ENCODE assay signal across 1 cellular context in the genomic region with DNA sequence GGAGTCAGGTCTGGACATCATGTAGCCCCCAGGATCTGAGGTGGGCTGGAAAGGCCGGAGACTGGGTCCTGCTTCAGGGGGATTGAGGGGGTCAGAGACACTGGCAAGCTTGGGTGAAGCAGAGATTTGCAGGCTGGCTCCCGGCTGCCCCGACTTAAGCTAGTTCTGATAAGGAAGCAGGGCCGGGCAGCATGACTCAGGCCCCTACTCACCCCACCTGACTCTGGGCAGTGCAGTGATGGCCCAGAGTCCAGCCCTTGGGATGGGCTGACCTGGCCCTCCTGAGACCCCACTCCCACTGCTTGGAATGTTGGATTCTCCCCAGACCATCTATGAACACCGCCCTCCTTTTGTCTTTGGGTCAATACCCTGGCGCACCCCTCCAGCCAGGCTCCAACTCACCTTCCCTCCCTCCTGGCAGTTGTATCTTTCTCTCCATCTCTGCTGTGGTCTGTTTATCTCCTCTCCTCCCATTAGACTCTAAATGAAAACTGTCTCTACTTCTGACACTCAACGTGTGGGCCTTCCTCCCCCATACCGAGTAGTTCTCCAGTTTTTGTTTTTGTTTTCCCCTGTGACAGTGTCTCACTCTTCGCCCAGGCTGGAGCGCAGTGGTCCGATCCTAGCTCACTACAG.
A peak's percentile ranks its signal among the peaks of the same experiment; 100 is the strongest.
TF ChIP-seq lines count a peak whose summit lies in the region.

No MANE protein-coding gene starts in this region.

TF ChIP-seq in HEK293, 187 proteins besides CTCF, POLR2A, EP300 and RAD21 (continued from another document and continues in another):
- TF ChIP-seq, protein P1, sequence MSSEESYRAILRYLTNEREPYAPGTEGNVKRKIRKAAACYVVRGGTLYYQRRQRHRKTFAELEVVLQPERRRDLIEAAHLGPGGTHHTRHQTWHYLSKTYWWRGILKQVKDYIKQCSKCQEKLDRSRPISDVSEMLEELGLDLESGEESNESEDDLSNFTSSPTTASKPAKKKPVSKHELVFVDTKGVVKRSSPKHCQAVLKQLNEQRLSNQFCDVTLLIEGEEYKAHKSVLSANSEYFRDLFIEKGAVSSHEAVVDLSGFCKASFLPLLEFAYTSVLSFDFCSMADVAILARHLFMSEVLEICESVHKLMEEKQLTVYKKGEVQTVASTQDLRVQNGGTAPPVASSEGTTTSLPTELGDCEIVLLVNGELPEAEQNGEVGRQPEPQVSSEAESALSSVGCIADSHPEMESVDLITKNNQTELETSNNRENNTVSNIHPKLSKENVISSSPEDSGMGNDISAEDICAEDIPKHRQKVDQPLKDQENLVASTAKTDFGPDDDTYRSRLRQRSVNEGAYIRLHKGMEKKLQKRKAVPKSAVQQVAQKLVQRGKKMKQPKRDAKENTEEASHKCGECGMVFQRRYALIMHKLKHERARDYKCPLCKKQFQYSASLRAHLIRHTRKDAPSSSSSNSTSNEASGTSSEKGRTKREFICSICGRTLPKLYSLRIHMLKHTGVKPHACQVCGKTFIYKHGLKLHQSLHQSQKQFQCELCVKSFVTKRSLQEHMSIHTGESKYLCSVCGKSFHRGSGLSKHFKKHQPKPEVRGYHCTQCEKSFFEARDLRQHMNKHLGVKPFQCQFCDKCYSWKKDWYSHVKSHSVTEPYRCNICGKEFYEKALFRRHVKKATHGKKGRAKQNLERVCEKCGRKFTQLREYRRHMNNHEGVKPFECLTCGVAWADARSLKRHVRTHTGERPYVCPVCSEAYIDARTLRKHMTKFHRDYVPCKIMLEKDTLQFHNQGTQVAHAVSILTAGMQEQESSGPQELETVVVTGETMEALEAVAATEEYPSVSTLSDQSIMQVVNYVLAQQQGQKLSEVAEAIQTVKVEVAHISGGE (tag by site-specific recombination; conservative IDR thresholded peaks at IDR 0.05; ENCODE audit: low read depth): no peak
- TF ChIP-seq, protein P2, sequence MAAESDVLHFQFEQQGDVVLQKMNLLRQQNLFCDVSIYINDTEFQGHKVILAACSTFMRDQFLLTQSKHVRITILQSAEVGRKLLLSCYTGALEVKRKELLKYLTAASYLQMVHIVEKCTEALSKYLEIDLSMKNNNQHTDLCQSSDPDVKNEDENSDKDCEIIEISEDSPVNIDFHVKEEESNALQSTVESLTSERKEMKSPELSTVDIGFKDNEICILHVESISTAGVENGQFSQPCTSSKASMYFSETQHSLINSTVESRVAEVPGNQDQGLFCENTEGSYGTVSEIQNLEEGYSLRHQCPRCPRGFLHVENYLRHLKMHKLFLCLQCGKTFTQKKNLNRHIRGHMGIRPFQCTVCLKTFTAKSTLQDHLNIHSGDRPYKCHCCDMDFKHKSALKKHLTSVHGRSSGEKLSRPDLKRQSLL (tag by site-specific recombination; IDR thresholded peaks at IDR 0.05): no peak
- TF ChIP-seq, protein P3, sequence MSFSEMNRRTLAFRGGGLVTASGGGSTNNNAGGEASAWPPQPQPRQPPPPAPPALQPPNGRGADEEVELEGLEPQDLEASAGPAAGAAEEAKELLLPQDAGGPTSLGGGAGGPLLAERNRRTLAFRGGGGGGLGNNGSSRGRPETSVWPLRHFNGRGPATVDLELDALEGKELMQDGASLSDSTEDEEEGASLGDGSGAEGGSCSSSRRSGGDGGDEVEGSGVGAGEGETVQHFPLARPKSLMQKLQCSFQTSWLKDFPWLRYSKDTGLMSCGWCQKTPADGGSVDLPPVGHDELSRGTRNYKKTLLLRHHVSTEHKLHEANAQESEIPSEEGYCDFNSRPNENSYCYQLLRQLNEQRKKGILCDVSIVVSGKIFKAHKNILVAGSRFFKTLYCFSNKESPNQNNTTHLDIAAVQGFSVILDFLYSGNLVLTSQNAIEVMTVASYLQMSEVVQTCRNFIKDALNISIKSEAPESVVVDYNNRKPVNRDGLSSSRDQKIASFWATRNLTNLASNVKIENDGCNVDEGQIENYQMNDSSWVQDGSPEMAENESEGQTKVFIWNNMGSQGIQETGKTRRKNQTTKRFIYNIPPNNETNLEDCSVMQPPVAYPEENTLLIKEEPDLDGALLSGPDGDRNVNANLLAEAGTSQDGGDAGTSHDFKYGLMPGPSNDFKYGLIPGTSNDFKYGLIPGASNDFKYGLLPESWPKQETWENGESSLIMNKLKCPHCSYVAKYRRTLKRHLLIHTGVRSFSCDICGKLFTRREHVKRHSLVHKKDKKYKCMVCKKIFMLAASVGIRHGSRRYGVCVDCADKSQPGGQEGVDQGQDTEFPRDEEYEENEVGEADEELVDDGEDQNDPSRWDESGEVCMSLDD (tag by site-specific recombination; IDR thresholded peaks at IDR 0.05): no peak
- TF ChIP-seq, protein P4, sequence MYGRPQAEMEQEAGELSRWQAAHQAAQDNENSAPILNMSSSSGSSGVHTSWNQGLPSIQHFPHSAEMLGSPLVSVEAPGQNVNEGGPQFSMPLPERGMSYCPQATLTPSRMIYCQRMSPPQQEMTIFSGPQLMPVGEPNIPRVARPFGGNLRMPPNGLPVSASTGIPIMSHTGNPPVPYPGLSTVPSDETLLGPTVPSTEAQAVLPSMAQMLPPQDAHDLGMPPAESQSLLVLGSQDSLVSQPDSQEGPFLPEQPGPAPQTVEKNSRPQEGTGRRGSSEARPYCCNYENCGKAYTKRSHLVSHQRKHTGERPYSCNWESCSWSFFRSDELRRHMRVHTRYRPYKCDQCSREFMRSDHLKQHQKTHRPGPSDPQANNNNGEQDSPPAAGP (tag by site-specific recombination; IDR thresholded peaks at IDR 0.05): 0 out of 2 replicates have a peak, but pooled peaks have one; percentile 29
- TF ChIP-seq ZNF544 (tag by site-specific recombination; IDR thresholded peaks at IDR 0.05) (no peak), TRIM28 (IDR thresholded peaks at IDR 0.05; ENCODE audit: borderline replicate concordance, low read length) (no peak), ZNF184 (tag by site-specific recombination; IDR thresholded peaks at IDR 0.05) (no peak), ZNF366 (tag by site-specific recombination; conservative IDR thresholded peaks at IDR 0.05) (0 out of 2 replicates have a peak, but pooled peaks have one; percentile 25), ZNF76 (tag by site-specific recombination; IDR thresholded peaks at IDR 0.05; ENCODE audit: borderline replicate concordance, low read depth) (no peak), ZNF560 (tag by site-specific recombination; IDR thresholded peaks at IDR 0.05; ENCODE audit: borderline replicate concordance) (no peak), ZNF600 (tag by site-specific recombination; IDR thresholded peaks at IDR 0.05) (0 out of 2 replicates have a peak, but pooled peaks have one; percentile 40), ZNF791 (tag by site-specific recombination; IDR thresholded peaks at IDR 0.05) (no peak), ZNF292 (tag by site-specific recombination; IDR thresholded peaks at IDR 0.05; ENCODE audit: borderline replicate concordance, low read depth) (no peak), ZNF114 (tag by site-specific recombination; IDR thresholded peaks at IDR 0.05) (no peak), ZNF202 (tag by site-specific recombination; IDR thresholded peaks at IDR 0.05; ENCODE audit: borderline replicate concordance) (no peak), ZNF768 (tag by site-specific recombination; IDR thresholded peaks at IDR 0.05) (no peak), ZNF701 (tag by site-specific recombination; IDR thresholded peaks at IDR 0.05) (no peak), ZNF654 (tag by site-specific recombination; IDR thresholded peaks at IDR 0.05; ENCODE audit: low read depth) (no peak), ZNF354C (tag by site-specific recombination; IDR thresholded peaks at IDR 0.05; ENCODE audit: borderline replicate concordance, low read depth) (no peak), ZFHX2 (tag by site-specific recombination; conservative IDR thresholded peaks at IDR 0.05) (peak; percentile 31; the same call in 1 of the 2 replicates), ZNF311 (tag by site-specific recombination; IDR thresholded peaks at IDR 0.05; ENCODE audit: borderline replicate concordance) (no peak), WT1 (tag by site-specific recombination; IDR thresholded peaks at IDR 0.05) (no peak), ZNF211 (tag by site-specific recombination; IDR thresholded peaks at IDR 0.05; ENCODE audit: low read depth) (no peak), KLF9 (tag by site-specific recombination; IDR thresholded peaks at IDR 0.05; ENCODE audit: low read depth) (no peak), ZNF350 (tag by site-specific recombination; IDR thresholded peaks at IDR 0.05) (no peak), TCF7L2 (IDR thresholded peaks at IDR 0.05; ENCODE audit: borderline replicate concordance, low read depth, low read length) (no peak), ZNF530 (tag by site-specific recombination; IDR thresholded peaks at IDR 0.05; ENCODE audit: low read depth) (no peak), EGR2 (tag by site-specific recombination; IDR thresholded peaks at IDR 0.05; ENCODE audit: low read depth) (peak; percentile 59), ZNF433 (tag by site-specific recombination; IDR thresholded peaks at IDR 0.05; ENCODE audit: low read depth) (no peak), ZNF426 (tag by site-specific recombination; IDR thresholded peaks at IDR 0.05) (no peak), ZBTB8A (tag by site-specific recombination; IDR thresholded peaks at IDR 0.05) (no peak), ZBTB20 (tag by site-specific recombination; IDR thresholded peaks at IDR 0.05) (no peak)
- TF ChIP-seq, protein P5, sequence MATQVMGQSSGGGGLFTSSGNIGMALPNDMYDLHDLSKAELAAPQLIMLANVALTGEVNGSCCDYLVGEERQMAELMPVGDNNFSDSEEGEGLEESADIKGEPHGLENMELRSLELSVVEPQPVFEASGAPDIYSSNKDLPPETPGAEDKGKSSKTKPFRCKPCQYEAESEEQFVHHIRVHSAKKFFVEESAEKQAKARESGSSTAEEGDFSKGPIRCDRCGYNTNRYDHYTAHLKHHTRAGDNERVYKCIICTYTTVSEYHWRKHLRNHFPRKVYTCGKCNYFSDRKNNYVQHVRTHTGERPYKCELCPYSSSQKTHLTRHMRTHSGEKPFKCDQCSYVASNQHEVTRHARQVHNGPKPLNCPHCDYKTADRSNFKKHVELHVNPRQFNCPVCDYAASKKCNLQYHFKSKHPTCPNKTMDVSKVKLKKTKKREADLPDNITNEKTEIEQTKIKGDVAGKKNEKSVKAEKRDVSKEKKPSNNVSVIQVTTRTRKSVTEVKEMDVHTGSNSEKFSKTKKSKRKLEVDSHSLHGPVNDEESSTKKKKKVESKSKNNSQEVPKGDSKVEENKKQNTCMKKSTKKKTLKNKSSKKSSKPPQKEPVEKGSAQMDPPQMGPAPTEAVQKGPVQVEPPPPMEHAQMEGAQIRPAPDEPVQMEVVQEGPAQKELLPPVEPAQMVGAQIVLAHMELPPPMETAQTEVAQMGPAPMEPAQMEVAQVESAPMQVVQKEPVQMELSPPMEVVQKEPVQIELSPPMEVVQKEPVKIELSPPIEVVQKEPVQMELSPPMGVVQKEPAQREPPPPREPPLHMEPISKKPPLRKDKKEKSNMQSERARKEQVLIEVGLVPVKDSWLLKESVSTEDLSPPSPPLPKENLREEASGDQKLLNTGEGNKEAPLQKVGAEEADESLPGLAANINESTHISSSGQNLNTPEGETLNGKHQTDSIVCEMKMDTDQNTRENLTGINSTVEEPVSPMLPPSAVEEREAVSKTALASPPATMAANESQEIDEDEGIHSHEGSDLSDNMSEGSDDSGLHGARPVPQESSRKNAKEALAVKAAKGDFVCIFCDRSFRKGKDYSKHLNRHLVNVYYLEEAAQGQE (tag by site-specific recombination; IDR thresholded peaks at IDR 0.05): no peak
- TF ChIP-seq, protein P6, sequence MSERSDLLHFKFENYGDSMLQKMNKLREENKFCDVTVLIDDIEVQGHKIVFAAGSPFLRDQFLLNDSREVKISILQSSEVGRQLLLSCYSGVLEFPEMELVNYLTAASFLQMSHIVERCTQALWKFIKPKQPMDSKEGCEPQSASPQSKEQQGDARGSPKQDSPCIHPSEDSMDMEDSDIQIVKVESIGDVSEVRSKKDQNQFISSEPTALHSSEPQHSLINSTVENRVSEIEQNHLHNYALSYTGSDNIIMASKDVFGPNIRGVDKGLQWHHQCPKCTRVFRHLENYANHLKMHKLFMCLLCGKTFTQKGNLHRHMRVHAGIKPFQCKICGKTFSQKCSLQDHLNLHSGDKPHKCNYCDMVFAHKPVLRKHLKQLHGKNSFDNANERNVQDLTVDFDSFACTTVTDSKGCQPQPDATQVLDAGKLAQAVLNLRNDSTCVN (tag by site-specific recombination; optimal IDR thresholded peaks at IDR 0.05): no peak
- TF ChIP-seq, protein P7, sequence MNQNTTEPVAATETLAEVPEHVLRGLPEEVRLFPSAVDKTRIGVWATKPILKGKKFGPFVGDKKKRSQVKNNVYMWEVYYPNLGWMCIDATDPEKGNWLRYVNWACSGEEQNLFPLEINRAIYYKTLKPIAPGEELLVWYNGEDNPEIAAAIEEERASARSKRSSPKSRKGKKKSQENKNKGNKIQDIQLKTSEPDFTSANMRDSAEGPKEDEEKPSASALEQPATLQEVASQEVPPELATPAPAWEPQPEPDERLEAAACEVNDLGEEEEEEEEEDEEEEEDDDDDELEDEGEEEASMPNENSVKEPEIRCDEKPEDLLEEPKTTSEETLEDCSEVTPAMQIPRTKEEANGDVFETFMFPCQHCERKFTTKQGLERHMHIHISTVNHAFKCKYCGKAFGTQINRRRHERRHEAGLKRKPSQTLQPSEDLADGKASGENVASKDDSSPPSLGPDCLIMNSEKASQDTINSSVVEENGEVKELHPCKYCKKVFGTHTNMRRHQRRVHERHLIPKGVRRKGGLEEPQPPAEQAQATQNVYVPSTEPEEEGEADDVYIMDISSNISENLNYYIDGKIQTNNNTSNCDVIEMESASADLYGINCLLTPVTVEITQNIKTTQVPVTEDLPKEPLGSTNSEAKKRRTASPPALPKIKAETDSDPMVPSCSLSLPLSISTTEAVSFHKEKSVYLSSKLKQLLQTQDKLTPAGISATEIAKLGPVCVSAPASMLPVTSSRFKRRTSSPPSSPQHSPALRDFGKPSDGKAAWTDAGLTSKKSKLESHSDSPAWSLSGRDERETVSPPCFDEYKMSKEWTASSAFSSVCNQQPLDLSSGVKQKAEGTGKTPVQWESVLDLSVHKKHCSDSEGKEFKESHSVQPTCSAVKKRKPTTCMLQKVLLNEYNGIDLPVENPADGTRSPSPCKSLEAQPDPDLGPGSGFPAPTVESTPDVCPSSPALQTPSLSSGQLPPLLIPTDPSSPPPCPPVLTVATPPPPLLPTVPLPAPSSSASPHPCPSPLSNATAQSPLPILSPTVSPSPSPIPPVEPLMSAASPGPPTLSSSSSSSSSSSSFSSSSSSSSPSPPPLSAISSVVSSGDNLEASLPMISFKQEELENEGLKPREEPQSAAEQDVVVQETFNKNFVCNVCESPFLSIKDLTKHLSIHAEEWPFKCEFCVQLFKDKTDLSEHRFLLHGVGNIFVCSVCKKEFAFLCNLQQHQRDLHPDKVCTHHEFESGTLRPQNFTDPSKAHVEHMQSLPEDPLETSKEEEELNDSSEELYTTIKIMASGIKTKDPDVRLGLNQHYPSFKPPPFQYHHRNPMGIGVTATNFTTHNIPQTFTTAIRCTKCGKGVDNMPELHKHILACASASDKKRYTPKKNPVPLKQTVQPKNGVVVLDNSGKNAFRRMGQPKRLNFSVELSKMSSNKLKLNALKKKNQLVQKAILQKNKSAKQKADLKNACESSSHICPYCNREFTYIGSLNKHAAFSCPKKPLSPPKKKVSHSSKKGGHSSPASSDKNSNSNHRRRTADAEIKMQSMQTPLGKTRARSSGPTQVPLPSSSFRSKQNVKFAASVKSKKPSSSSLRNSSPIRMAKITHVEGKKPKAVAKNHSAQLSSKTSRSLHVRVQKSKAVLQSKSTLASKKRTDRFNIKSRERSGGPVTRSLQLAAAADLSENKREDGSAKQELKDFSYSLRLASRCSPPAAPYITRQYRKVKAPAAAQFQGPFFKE (tag by site-specific recombination; IDR thresholded peaks at IDR 0.05; ENCODE audit: borderline replicate concordance): no peak
